ENCODE assay signal across 14 cellular contexts in genomic region chr2:75800456-75800855, GRCh38.
A peak's percentile ranks its signal among the peaks of the same experiment; 100 is the strongest.
DNase-seq lines count a peak whose midpoint lies in the region; ATAC-seq, FAIRE-seq and TF ChIP-seq lines count a peak whose summit lies in the region.
"Had no signal": no experiment of that assay in that cellular context is flagged by ENCODE, and none has a peak within 500 bp of the region (broad histone marks: within the 10 kb centered on the region; RNA-seq: fewer than 3 reads in every experiment).

No MANE protein-coding gene starts in this region.

- TF ChIP-seq RAD21 in GM12878 (IDR thresholded peaks at IDR 0.05; ENCODE audit: insufficient read depth, low read depth, low read length) = no peak

- ATAC-seq in GM21717 (IDR thresholded peaks at IDR 0.05; ENCODE audit: unreplicated experiment) (peak; percentile 83), HG03066 (IDR thresholded peaks at IDR 0.05; ENCODE audit: low read depth, unreplicated experiment) (peak; percentile 64), GM12878 (peak; percentile 90)

- peak; percentile 90 for FAIRE-seq in GM12878 (lab: Jason Lieb, UNC)

- peaks cover 21% of the 10 kb centered on the region for H3K4me1 ChIP-seq in GM12878 (ENCODE audit: control insufficient read depth, insufficient read depth, low read length)

- POLR2A ChIA-PET in GM12878 (lab: Charles Lee) = no interaction called here

- in situ Hi-C loops in GM12878 (cut with MboI) = no loop called here

- peak overlapping the region; percentile 2; the same call in 1 of the 2 replicates for H3K4me3 ChIP-seq in GM12878

- peak; percentile 48 for DNase-seq in NCI-H345 treated with DMSO at 0.1 percent for 48 hours (lab: John Stamatoyannopoulos, UW; ENCODE audit: unreplicated experiment)
- no peak for DNase-seq in NCI-H345 (lab: John Stamatoyannopoulos, UW)
- DNase-seq in GM12878 (ENCODE audit: low read depth, low spot score) = peak; percentile 65
- no peak for DNase-seq in epidermal melanocyte (ENCODE audit: insufficient read length, low spot score)
- DNase-seq in NCI-H510A (lab: John Stamatoyannopoulos, UW) = no peak
- DNase-seq in NCI-H2227 (lab: John Stamatoyannopoulos, UW; ENCODE audit: unreplicated experiment) = no peak
- DNase-seq: activated CD4-positive, alpha-beta T cell treated with anti-CD3 and anti-CD28 coated beads, Interleukin-2, amount 10 ng/mL, durations not matched to agents 24 days and 14 days; activated effector memory CD4-positive, alpha-beta T cell treated with Interleukin-2 at 50 U/mL for 16 hours; NCI-H1105; posterior cingulate gyrus; SW 1271 had no signal

- H3K9ac ChIP-seq in GM12878 (ENCODE audit: control insufficient read depth, insufficient read depth, low read length) = peak overlapping the region; percentile 40; the same call in 1 of the 2 replicates

- peak overlapping the region; percentile 33; the same call in 1 of the 2 replicates for H2AFZ ChIP-seq in GM12878 (ENCODE audit: control insufficient read depth, low read depth, low read length)

- H3K36me3 ChIP-seq in GM12878 (ENCODE audit: control insufficient read depth in 2 of 2, insufficient read depth in 2 of 2, low read length in 1 of 2) = no peaks in the 10 kb centered on the region

- no TSS peak for BruUV-seq in GM12878 (replicated peaks; lab: Mats Ljungman, UMichigan)

- 3% methylated on average over 8 of the region's 8 CpGs for WGBS in GM12878 (ENCODE audit: insufficient coverage, insufficient replicate concordance, low lambda C conversion rate, missing lambda C conversion rate)

- no peaks in the 10 kb centered on the region for H3K27me3 ChIP-seq in GM12878 (replicated peaks in 1 of 2; ENCODE audit: control insufficient read depth in 2 of 2, insufficient read depth in 2 of 2, low read length in 1 of 2)

- peak overlapping the region; percentile 91 for H3K27ac ChIP-seq in GM12878 (ENCODE audit: control insufficient read depth, insufficient read depth)
- H3K27ac ChIP-seq: 22Rv1 had no signal

- TF ChIP-seq POLR2A in GM12878 (IDR thresholded peaks at IDR 0.05; ENCODE audit: low read depth, low read length) = no peak

- SMC1A ChIA-PET in GM12878 (lab: Charles Lee; ENCODE audit: uncharacterized antibody, unreplicated experiment) = interaction anchor here (1.0 kb wide), 1 partner anchor 12 kb away, joined by 3 read pairs; no protein-coding TSS in a partner anchor

- H3K79me2 ChIP-seq in GM12878 (ENCODE audit: control insufficient read depth, insufficient read depth, low read length) = no peaks in the 10 kb centered on the region

- TF ChIP-seq EP300 in GM12878 (IDR thresholded peaks at IDR 0.05; ENCODE audit: borderline replicate concordance in 1 of 2, control insufficient read depth in 1 of 2, low read depth in 2 of 2, low read length in 2 of 2) = peak; percentile 40 to 74; a peak in 1 of 4 replicates

- RAD21 ChIA-PET in GM12878 (lab: Charles Lee; ENCODE audit: unreplicated experiment) = no interaction called here

- CTCF ChIA-PET in GM12878 (lab: Yijun Ruan, JAX) = interaction anchor here (1.0 to 1.4 kb wide), 2 partner anchors 88 to 649 kb away, joined by 3 to 4 read pairs; no protein-coding TSS in a partner anchor

- no peaks in the 10 kb centered on the region for H4K20me1 ChIP-seq in GM12878 (ENCODE audit: control insufficient read depth, insufficient read depth)

- no peaks in the 10 kb centered on the region; the same call in 2 of the 3 replicates for H3K9me3 ChIP-seq in GM12878 (replicated peaks; ENCODE audit: control insufficient read depth, insufficient read depth, low read length)

- TF ChIP-seq CTCF in GM12878 (IDR thresholded peaks at IDR 0.05 in 2 of 3, conservative IDR thresholded peaks at IDR 0.05 in 1 of 3; ENCODE audit: control insufficient read depth in 2 of 3, extremely low read depth in 1 of 3, insufficient read depth in 1 of 3, low read depth in 3 of 3, low read length in 3 of 3) = no peak

- intact Hi-C loops in GM12878 (cut with micrococcal nuclease; ENCODE audit: unreplicated experiment) = no loop called here

- H3K4me2 ChIP-seq in GM12878 (ENCODE audit: control insufficient read depth, insufficient read depth) = peak overlapping the region; percentile 70

TF ChIP-seq in GM12878, 131 proteins besides CTCF, POLR2A, EP300 and RAD21 (continues in another document):
- no peak for TF ChIP-seq ZNF207 (IDR thresholded peaks at IDR 0.05; ENCODE audit: borderline replicate concordance)
- TF ChIP-seq ETV6 (conservative IDR thresholded peaks at IDR 0.05 in 1 of 2, IDR thresholded peaks at IDR 0.05 in 1 of 2; ENCODE audit: borderline replicate concordance in 1 of 2, low read depth in 1 of 2) = peak in 1 of 2 experiments; percentile 45; a peak in 2 of 4 replicates
- TF ChIP-seq RELB (IDR thresholded peaks at IDR 0.05; ENCODE audit: low read depth) = no peak
- peak; percentile 91 for TF ChIP-seq NFIC (IDR thresholded peaks at IDR 0.05; ENCODE audit: low read depth, low read length)
- TF ChIP-seq ZBTB4 (CRISPR knock-in tag; IDR thresholded peaks at IDR 0.05) = no peak
- TF ChIP-seq RFX5 (IDR thresholded peaks at IDR 0.05; ENCODE audit: low read depth, low read length) = no peak
- no peak for TF ChIP-seq STAT3 (IDR thresholded peaks at IDR 0.05; ENCODE audit: low read depth, low read length)
- no peak for TF ChIP-seq POLR2AphosphoS5 (IDR thresholded peaks at IDR 0.05; ENCODE audit: low read length)
- TF ChIP-seq ATF2 (IDR thresholded peaks at IDR 0.05; ENCODE audit: low read length) = peak; percentile 85
- TF ChIP-seq NR2F1 (conservative IDR thresholded peaks at IDR 0.05) = no peak; the same call in 1 of the 2 replicates
- no peak for TF ChIP-seq SUZ12 (IDR thresholded peaks at IDR 0.05; ENCODE audit: unreplicated experiment)
- TF ChIP-seq CREM (IDR thresholded peaks at IDR 0.05; ENCODE audit: low read depth) = peak; percentile 65; the same call in 1 of the 2 replicates
- TF ChIP-seq CBX5 (IDR thresholded peaks at IDR 0.05; ENCODE audit: low read depth) = peak; percentile 89; the same call in 1 of the 2 replicates
- 0 out of 2 replicates have a peak, but pooled peaks have one; percentile 33 for TF ChIP-seq TBL1XR1 (IDR thresholded peaks at IDR 0.05; ENCODE audit: low read depth, low read length)
- no peak for TF ChIP-seq LARP7 (IDR thresholded peaks at IDR 0.05)
- no peak for TF ChIP-seq TARDBP (IDR thresholded peaks at IDR 0.05; ENCODE audit: borderline replicate concordance)
- no peak for TF ChIP-seq BRCA1 (IDR thresholded peaks at IDR 0.05; ENCODE audit: low read depth, low read length)
- no peak for TF ChIP-seq EGR1 (IDR thresholded peaks at IDR 0.05; ENCODE audit: borderline replicate concordance in 1 of 2, low read depth in 2 of 2, low read length in 2 of 2)
- no peak for TF ChIP-seq RELA (IDR thresholded peaks at IDR 0.05; ENCODE audit: borderline replicate concordance, partially characterized antibody)
- no peak for TF ChIP-seq MYB (IDR thresholded peaks at IDR 0.05; ENCODE audit: borderline replicate concordance, low read depth, low read length)
- peak; percentile 92 for TF ChIP-seq IRF4 (IDR thresholded peaks at IDR 0.05; ENCODE audit: low read depth, low read length)

Comparison
In these comparisons a context has a peak if more than half of its experiments do, and no peak if none do; other contexts are left out.
1. DNase-seq: peak in NCI-H345 treated with DMSO at 0.1 percent for 48 hours (single experiment) and GM12878 (single experiment); none in NCI-H345 (single experiment), epidermal melanocyte (single experiment), NCI-H510A (single experiment) and NCI-H2227 (single experiment).
2. Peak in every context shown above with its lines, with median percentiles within 50 percentile points of each other: ATAC-seq.